In genomic region chr17:72338847-72339790, GRCh38 we compare ENCODE assay signal across 10 cellular contexts.
A peak's percentile ranks its signal among the peaks of the same experiment; 100 is the strongest.
DNase-seq lines count a peak whose midpoint lies in the region; ATAC-seq, FAIRE-seq and TF ChIP-seq lines count a peak whose summit lies in the region.
"Had no signal": no experiment of that assay in that cellular context is flagged by ENCODE, and none has a peak within 500 bp of the region (broad histone marks: within the 10 kb centered on the region; RNA-seq: fewer than 3 reads in every experiment).

No MANE protein-coding gene starts in this region.

- H3K27ac Mint-ChIP-seq in activated naive CD4-positive, alpha-beta T cell treated with anti-CD3 and anti-CD28 coated beads for 36 hours: no peak overlapping the region

- TF ChIP-seq CTCF in astrocyte of the spinal cord (IDR thresholded peaks at IDR 0.05; ENCODE audit: low read depth, low read length) (no peak), transverse colon (IDR thresholded peaks at IDR 0.05) (no peak)

- WGBS in transverse colon (ENCODE audit: low coverage in 1 of 2), 2 donors: 34 to 55% methylated on average over 4 to 12 of the region's 12 CpGs

- TF ChIP-seq EP300 in transverse colon (IDR thresholded peaks at IDR 0.05; ENCODE audit: low read depth): no peak

- no peak for TF ChIP-seq POLR2A in transverse colon (IDR thresholded peaks at IDR 0.05)

- ATAC-seq in GM18498 (IDR thresholded peaks at IDR 0.05; ENCODE audit: unreplicated experiment): no peak

- FAIRE-seq in HTR-8/SVneo (lab: Jason Lieb, UNC): peak; percentile 83

- no peaks in the 10 kb centered on the region for H3K4me1 Mint-ChIP-seq in activated naive CD4-positive, alpha-beta T cell treated with anti-CD3 and anti-CD28 coated beads for 36 hours (ENCODE audit: low read depth)
- H3K4me1 Mint-ChIP-seq: central memory CD8-positive, alpha-beta T cell had no signal

- H3K9me3 ChIP-seq in transverse colon: no peaks in the 10 kb centered on the region

- no peaks in the 10 kb centered on the region for H3K36me3 Mint-ChIP-seq in activated naive CD4-positive, alpha-beta T cell treated with anti-CD3 and anti-CD28 coated beads for 36 hours (ENCODE audit: low read depth)

- H3K27me3 ChIP-seq in transverse colon: no peaks in the 10 kb centered on the region

- CTCF ChIA-PET in activated naive CD4-positive, alpha-beta T cell treated with anti-CD3 and anti-CD28 coated beads for 36 hours (lab: Charles Lee): no interaction called here

- in situ Hi-C loops in astrocyte of the spinal cord (cut with HindIII; ENCODE audit: low sequenced_read_pairs): no loop called here
- in situ Hi-C loops in transverse colon (cut with MboI; ENCODE audit: low pct_ligation_motif_present in 1 of 4, low pct_unique_long_range_greater_than_20kb in 1 of 4, low sequenced_read_pairs in 3 of 4): no loop called here

- intact Hi-C loops in transverse colon (cut with DNase I; ENCODE audit: low total_unique reads): no loop called here
- intact Hi-C loops in activated naive CD4-positive, alpha-beta T cell treated with anti-CD3 and anti-CD28 coated beads for 36 hours (cut with micrococcal nuclease): no loop called here

- H3K4me3 ChIP-seq in astrocyte of the spinal cord (ENCODE audit: low read depth, low read length) (no peak overlapping the region), transverse colon (no peak overlapping the region)

- peak overlapping the region in 2 of 4 donors; percentile 9 to 37 for H3K27ac ChIP-seq in transverse colon
- H3K27ac ChIP-seq: HL-60, parathyroid adenoma had no signal

- H3K4me1 ChIP-seq in transverse colon: peaks cover 10 to 15% (median 12%) of the 10 kb centered on the region in 4 donors
- H3K4me1 ChIP-seq: parathyroid adenoma had no signal

- no peaks in the 10 kb centered on the region for H3K9me3 Mint-ChIP-seq in activated naive CD4-positive, alpha-beta T cell treated with anti-CD3 and anti-CD28 coated beads for 36 hours

- peak; percentile 91 for DNase-seq in HTR-8/SVneo (ENCODE audit: insufficient read length, low spot score)
- DNase-seq in astrocyte of the spinal cord (ENCODE audit: low read depth, low spot score): peak; percentile 96
- DNase-seq in iPS-NIHi11 (ENCODE audit: low spot score): peak; percentile 43
- DNase-seq in transverse colon: peak; percentile 17
- no peak for DNase-seq in activated naive CD4-positive, alpha-beta T cell treated with anti-CD3 and anti-CD28 coated beads for 36 hours
- no peak for DNase-seq in KG1 (lab: John Stamatoyannopoulos, UW)

- H3K27me3 Mint-ChIP-seq in activated naive CD4-positive, alpha-beta T cell treated with anti-CD3 and anti-CD28 coated beads for 36 hours (ENCODE audit: low read depth): peaks cover 24% of the 10 kb centered on the region
- H3K27me3 Mint-ChIP-seq: central memory CD8-positive, alpha-beta T cell had no signal

- no peak overlapping the region for H3K4me3 Mint-ChIP-seq in activated naive CD4-positive, alpha-beta T cell treated with anti-CD3 and anti-CD28 coated beads for 36 hours
- H3K4me3 Mint-ChIP-seq: central memory CD8-positive, alpha-beta T cell had no signal

- H3K36me3 ChIP-seq in transverse colon: no peaks in the 10 kb centered on the region

Comparison
In these comparisons a context has a peak if more than half of its experiments do, and no peak if none do; other contexts are left out.
1. DNase-seq: peak in HTR-8/SVneo (single experiment), astrocyte of the spinal cord (single experiment), iPS-NIHi11 (single experiment) and transverse colon (single experiment); none in activated naive CD4-positive, alpha-beta T cell treated with anti-CD3 and anti-CD28 coated beads for 36 hours (single experiment) and KG1 (single experiment).